Comparison of ENCODE assay signal across 13 cellular contexts in the genomic region with DNA sequence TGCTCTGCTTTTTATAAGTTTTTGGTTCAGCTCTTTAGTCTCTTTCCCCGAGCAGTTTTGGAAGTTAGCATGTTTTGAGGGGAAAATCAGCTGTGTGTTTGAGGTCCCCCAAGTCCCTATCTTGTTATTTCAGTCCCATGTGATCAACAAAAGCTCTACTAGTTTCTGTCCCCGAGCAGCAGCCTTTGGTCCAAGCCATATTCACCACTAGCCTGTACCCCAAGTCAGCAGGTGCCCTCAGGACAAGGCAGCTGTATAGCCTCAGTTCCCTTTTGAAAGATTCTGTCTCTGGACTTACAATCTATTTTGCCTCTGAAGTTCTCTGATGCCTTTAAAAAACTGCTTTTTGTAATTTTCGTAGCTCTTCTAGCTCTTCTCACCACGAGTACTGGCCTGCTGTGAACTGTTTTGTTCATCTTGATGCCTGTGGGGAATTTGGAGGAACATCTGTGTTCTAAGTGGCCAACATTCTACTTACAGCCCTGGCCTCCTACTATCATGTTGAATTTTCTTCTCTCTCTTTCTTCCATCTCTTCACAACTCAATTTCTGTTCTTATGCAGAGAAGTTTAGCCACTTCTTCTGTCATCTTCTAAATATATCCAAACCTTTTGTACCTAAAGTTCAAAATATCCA.
"Had no signal": no experiment of that assay in that cellular context is flagged by ENCODE, and none has a peak within 500 bp of the region (broad histone marks: within the 10 kb centered on the region; RNA-seq: fewer than 3 reads in every experiment).

No MANE protein-coding gene starts in this region.

- H3K27ac ChIP-seq: ascending aorta, colonic mucosa, right lobe of liver, suprapubic skin had no signal

- H3K27me3 ChIP-seq: ascending aorta, colonic mucosa, right lobe of liver, suprapubic skin had no signal

- H3K4me3 ChIP-seq: ascending aorta, colonic mucosa, lung, right lobe of liver, suprapubic skin had no signal

- ATAC-seq: naive thymus-derived CD8-positive, alpha-beta T cell; stimulated activated naive B cell treated with anti-CD40 and anti-IgM and Interleukin-4, amounts not matched to agents 10 μg/mL and 1 μg/mL and 100 μg/mL, for 72 hours had no signal

- DNase-seq: activated CD4-positive, alpha-beta T cell treated with anti-CD3 and anti-CD28 coated beads, Interleukin-2, amount 50 U/mL, for 4 hours; activated CD4-positive, CD25-positive, alpha-beta regulatory T cell treated with anti-CD3 and anti-CD28 coated beads, Interleukin-2, amount 50 U/mL, for 72 hours; activated naive CD8-positive, alpha-beta T cell treated with anti-CD3 and anti-CD28 coated beads, Interleukin-2, amount 10 ng/mL, durations not matched to agents 7 days and 5 days; activated T-cell treated with anti-CD3 and anti-CD28 coated beads, Interleukin-2, amount 50 U/mL, for 48 hours; colonic mucosa; naive thymus-derived CD8-positive, alpha-beta T cell; right lobe of liver; stimulated activated CD4-positive, alpha-beta T cell treated with anti-CD3 and anti-CD28 coated beads, Interleukin-2, amount 100 ng/mL, for 24 hours; stimulated activated naive B cell treated with anti-CD40 and anti-IgM and Interleukin-4, amounts not matched to agents 10 μg/mL and 1 μg/mL and 100 μg/mL, for 72 hours; SW 1271 had no signal

- H3K9me3 ChIP-seq: ascending aorta, colonic mucosa, right lobe of liver, suprapubic skin had no signal

- H3K4me1 ChIP-seq: colonic mucosa, right lobe of liver had no signal
